In genomic region chr1:173314656-173315055, GRCh38 we compare ENCODE assay signal across 29 cellular contexts.
DNase-seq lines count a peak whose midpoint lies in the region; ATAC-seq, FAIRE-seq and TF ChIP-seq lines count a peak whose summit lies in the region.
"Had no signal": no experiment of that assay in that cellular context is flagged by ENCODE, and none has a peak within 500 bp of the region (broad histone marks: within the 10 kb centered on the region; RNA-seq: fewer than 3 reads in every experiment).

No MANE protein-coding gene starts in this region.

- no peak for TF ChIP-seq POLR2A in A549 (IDR thresholded peaks at IDR 0.05; ENCODE audit: low read length)

- H3K4me3 ChIP-seq in A549 = no peak overlapping the region
- no peak overlapping the region for H3K4me3 ChIP-seq in choroid plexus epithelial cell (ENCODE audit: low read depth, low read length)
- H3K4me3 ChIP-seq: BLaER1, GM12878 had no signal

- TF ChIP-seq RAD21 in A549 (conservative IDR thresholded peaks at IDR 0.05 in 1 of 2, IDR thresholded peaks at IDR 0.05 in 1 of 2) = no peak

- TF ChIP-seq EP300 in A549 (IDR thresholded peaks at IDR 0.05) = no peak

- FAIRE-seq in A549 (lab: Jason Lieb, UNC) = peak; percentile 28
- FAIRE-seq: GM12892, GM18507 had no signal

- POLR2A ChIA-PET in A549 (lab: Yijun Ruan, JAX) = no interaction called here

- DNase-seq in A549 (ENCODE audit: low read depth in 1 of 2, low spot score in 1 of 2) (no peak), SK-MEL-5 (ENCODE audit: low read depth, low spot score) (peak; percentile 63), choroid plexus epithelial cell (ENCODE audit: low read depth) (peak; percentile 13), neural crest cell (ENCODE audit: low read depth, low spot score) (no peak), RKO (ENCODE audit: low spot score) (no peak), D341Med (ENCODE audit: low spot score) (no peak)
- DNase-seq: ACHN; BE2C; C1 segment of cervical spinal cord; Caco-2; Calu3; CD4-positive, alpha-beta memory T cell; CD4-positive, CD25-positive, alpha-beta regulatory T cell; CD8-positive, alpha-beta memory T cell; DMS 273 treated with DMSO at 0.1 percent for 48 hours; DMS153; DMS53; DMS79; DND-41; EL; GDM1 had no signal

- 67% methylated on average over 1 of the region's 1 CpG for WGBS in A549 (ENCODE audit: missing lambda C conversion rate)

- H3K36me3 Mint-ChIP-seq in neural crest cell (ENCODE audit: low read depth) = no peaks in the 10 kb centered on the region
- H3K36me3 Mint-ChIP-seq: CD14-positive monocyte had no signal

- no peak overlapping the region for H3K4me3 Mint-ChIP-seq in neural crest cell
- H3K4me3 Mint-ChIP-seq: CD14-positive monocyte; CD4-positive, alpha-beta memory T cell; CD4-positive, CD25-positive, alpha-beta regulatory T cell; CD8-positive, alpha-beta memory T cell had no signal

- TF ChIP-seq CTCF in A549 (IDR thresholded peaks at IDR 0.05) (no peak), choroid plexus epithelial cell (conservative IDR thresholded peaks at IDR 0.05; ENCODE audit: low read depth, low read length) (no peak), neural crest cell (conservative IDR thresholded peaks at IDR 0.05) (no peak)

- H3K27me3 Mint-ChIP-seq in neural crest cell (ENCODE audit: low read depth) = no peaks in the 10 kb centered on the region
- H3K27me3 Mint-ChIP-seq: CD4-positive, alpha-beta memory T cell had no signal

- in situ Hi-C loops in SK-MEL-5 (cut with HindIII; ENCODE audit: low pct_unique_long_range_greater_than_20kb, low sequenced_read_pairs) = no loop called here

- H3K4me1 Mint-ChIP-seq in neural crest cell = peaks cover 15% of the 10 kb centered on the region
- H3K4me1 Mint-ChIP-seq: CD14-positive monocyte had no signal

- peak overlapping the region; percentile 6 for H3K27ac Mint-ChIP-seq in neural crest cell (ENCODE audit: unreplicated experiment)
- H3K27ac Mint-ChIP-seq: CD14-positive monocyte; CD4-positive, CD25-positive, alpha-beta regulatory T cell; CD8-positive, alpha-beta memory T cell had no signal

- no peak overlapping the region for H3K27ac ChIP-seq in A549
- H3K27ac ChIP-seq: 22Rv1, BLaER1 had no signal

- no peaks in the 10 kb centered on the region for H3K4me1 ChIP-seq in A549
- H3K4me1 ChIP-seq: BE2C, BLaER1, Caco-2 had no signal

- H3K4me2 ChIP-seq in A549 = no peak overlapping the region
- H3K4me2 ChIP-seq: BLaER1 had no signal

- H3K9me3 ChIP-seq in A549 = no peaks in the 10 kb centered on the region
- H3K9me3 ChIP-seq: BE2C, BLaER1, Caco-2 had no signal

- CTCF ChIA-PET in A549 (lab: Yijun Ruan, JAX) = interaction anchor here (0.9 kb wide), 1 partner anchor 488 kb away, joined by 3 read pairs; no protein-coding TSS in a partner anchor

- peaks cover 2% of the 10 kb centered on the region for H3K9me3 Mint-ChIP-seq in neural crest cell

- ATAC-seq in A549 (no peak), GM21723 (IDR thresholded peaks at IDR 0.05; ENCODE audit: unreplicated experiment) (no peak), HG03460 (IDR thresholded peaks at IDR 0.05; ENCODE audit: unreplicated experiment) (no peak)
- ATAC-seq: GM12878 had no signal

TF ChIP-seq in A549, 52 proteins besides CTCF, POLR2A, EP300 and RAD21:
- no peak for TF ChIP-seq CHD2 (IDR thresholded peaks at IDR 0.05; ENCODE audit: low read length, partially characterized antibody)
- TF ChIP-seq HMGXB4 (CRISPR knock-in tag; IDR thresholded peaks at IDR 0.05; ENCODE audit: borderline replicate concordance) = no peak
- TF ChIP-seq SREBF2 (IDR thresholded peaks at IDR 0.05) = no peak
- no peak for TF ChIP-seq RCOR1 (IDR thresholded peaks at IDR 0.05; ENCODE audit: low read depth, low read length)
- TF ChIP-seq BCL3 (IDR thresholded peaks at IDR 0.05) = no peak
- TF ChIP-seq MYC (IDR thresholded peaks at IDR 0.05; ENCODE audit: borderline replicate concordance, low read length) = no peak
- no peak for TF ChIP-seq FOSB (CRISPR knock-in tag; IDR thresholded peaks at IDR 0.05)
- TF ChIP-seq GATA3 (IDR thresholded peaks at IDR 0.05; ENCODE audit: borderline replicate concordance) = no peak
- TF ChIP-seq SMC3 (IDR thresholded peaks at IDR 0.05) = no peak
- TF ChIP-seq JUNB (IDR thresholded peaks at IDR 0.05) = no peak
- TF ChIP-seq RNF2 (IDR thresholded peaks at IDR 0.05; ENCODE audit: borderline replicate concordance, low read depth) = no peak
- no peak for TF ChIP-seq FOSL2 (IDR thresholded peaks at IDR 0.05)
- no peak for TF ChIP-seq FOSL2 (CRISPR knock-in tag; IDR thresholded peaks at IDR 0.05)
- no peak for TF ChIP-seq E2F6 (IDR thresholded peaks at IDR 0.05; ENCODE audit: borderline replicate concordance, low read depth)
- TF ChIP-seq ESRRA (IDR thresholded peaks at IDR 0.05; ENCODE audit: borderline replicate concordance, low read length) = no peak
- no peak for TF ChIP-seq HOXB13 (CRISPR knock-in tag; IDR thresholded peaks at IDR 0.05; ENCODE audit: low read depth)
- TF ChIP-seq REST (IDR thresholded peaks at IDR 0.05) = no peak
- no peak for TF ChIP-seq USF2 (IDR thresholded peaks at IDR 0.05)
- no peak for TF ChIP-seq HOXB5 (CRISPR knock-in tag; IDR thresholded peaks at IDR 0.05)
- TF ChIP-seq NR3C1 (IDR thresholded peaks at IDR 0.05) = no peak
- TF ChIP-seq RARB (CRISPR knock-in tag; IDR thresholded peaks at IDR 0.05) = no peak
TF ChIP-seq in A549: peak in this region for 0.

Comparison
In these comparisons a context has a peak if more than half of its experiments do, and no peak if none do; other contexts are left out.
1. DNase-seq: peak in SK-MEL-5 (single experiment) and choroid plexus epithelial cell (single experiment); none in A549 (0 of 2), neural crest cell (single experiment), RKO (single experiment) and D341Med (single experiment).